ENCODE assay signal across 3 cellular contexts in the genomic region with DNA sequence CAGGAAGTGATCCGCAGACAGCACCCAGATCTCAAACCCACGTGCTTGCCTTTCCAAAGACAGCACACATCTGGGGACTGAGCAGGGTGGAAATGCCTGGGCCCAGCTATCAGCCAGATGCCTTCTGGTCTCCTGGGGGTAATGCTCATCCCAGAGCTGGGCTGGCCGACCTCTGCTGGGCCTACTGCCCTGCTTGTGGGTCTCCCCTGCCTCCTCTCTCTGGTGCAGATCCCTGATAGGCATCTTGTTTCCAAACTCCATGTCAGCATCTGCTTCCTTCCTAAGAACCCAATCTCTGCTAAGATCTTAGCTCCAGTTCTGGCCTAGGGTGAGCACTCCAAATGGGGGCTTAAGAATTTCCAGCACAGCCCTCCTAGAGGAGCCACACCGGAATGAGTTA.
"Had no signal": no experiment of that assay in that cellular context is flagged by ENCODE, and none has a peak within 500 bp of the region (broad histone marks: within the 10 kb centered on the region; RNA-seq: fewer than 3 reads in every experiment).

No MANE protein-coding gene starts in this region.

- DNase-seq: GDM1, GF-D8 had no signal

- H3K4me3 ChIP-seq: GM12878 had no signal

- ATAC-seq: GM12878 had no signal
